ENCODE assay signal across 28 cellular contexts in the genomic region with DNA sequence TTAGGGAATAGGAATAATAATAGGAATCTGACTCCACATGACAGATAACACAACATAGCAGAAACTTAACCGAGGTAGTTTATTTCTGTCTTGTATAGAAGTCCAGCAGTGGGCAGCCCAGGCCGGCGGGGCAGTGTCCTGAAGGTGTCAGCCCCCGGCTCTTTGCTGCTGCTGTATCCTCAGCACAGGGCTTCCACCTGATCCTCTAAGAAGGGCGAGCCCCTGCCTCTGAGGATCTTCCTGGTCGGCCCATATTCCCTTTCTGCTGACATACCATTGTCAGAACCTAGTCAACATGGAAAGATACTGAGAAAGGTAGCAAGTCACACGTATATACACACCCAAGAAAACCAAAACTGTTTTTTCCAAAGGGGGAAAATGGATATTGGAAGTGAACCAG. TPM values are rescaled to one million over a fixed set of nuclear protein-coding genes. Genes with fewer than 3 reads are reported as not detected.
DNase-seq lines count a peak whose midpoint lies in the region; ATAC-seq and TF ChIP-seq lines count a peak whose summit lies in the region.
"Had no signal": no experiment of that assay in that cellular context is flagged by ENCODE, and none has a peak within 500 bp of the region (broad histone marks: within the 10 kb centered on the region; RNA-seq: fewer than 3 reads in every experiment).

No MANE protein-coding gene starts in this region.

- POLR2A ChIA-PET in CD8-positive, alpha-beta T cell (lab: Charles Lee) = interaction anchor here (4.8 kb wide), 1 partner anchor 18 kb away, joined by 51 read pairs; no protein-coding TSS in a partner anchor

- no peaks in the 10 kb centered on the region for H3K9me3 ChIP-seq in CD8-positive, alpha-beta T cell (ENCODE audit: low read length)
- no peaks in the 10 kb centered on the region for H3K9me3 ChIP-seq in WERI-Rb-1 (ENCODE audit: severe bottlenecking)
- H3K9me3 ChIP-seq in right atrium auricular region = no peaks in the 10 kb centered on the region
- H3K9me3 ChIP-seq: mucosa of descending colon, neutrophil, suprapubic skin, uterus had no signal

- intact Hi-C loops in CD8-positive, alpha-beta T cell (cut with DNase I, micrococcal nuclease) = no loop called here

- no peaks in the 10 kb centered on the region for H3K36me3 ChIP-seq in CD8-positive, alpha-beta T cell (ENCODE audit: insufficient read depth, low read length)
- H3K36me3 ChIP-seq in WERI-Rb-1 (peaks cover 15% of the 10 kb centered on the region), right atrium auricular region (no peaks in the 10 kb centered on the region)
- H3K36me3 ChIP-seq: brain microvascular endothelial cell, uterus had no signal

- H3K9me3 Mint-ChIP-seq in CD8-positive, alpha-beta T cell = no peaks in the 10 kb centered on the region
- H3K9me3 Mint-ChIP-seq: activated CD4-positive, alpha-beta T cell treated with anti-CD3 and anti-CD28 coated beads, Interleukin-2, amount 10 ng/mL, durations not matched to agents 24 days and 14 days had no signal

- no peak overlapping the region for H3K4me3 ChIP-seq in CD8-positive, alpha-beta T cell (ENCODE audit: low read depth, low read length)
- H3K4me3 ChIP-seq in WERI-Rb-1 (ENCODE audit: low read depth, low read length) (no peak overlapping the region), right atrium auricular region (no peak overlapping the region)
- H3K4me3 ChIP-seq: mucosa of descending colon, suprapubic skin, uterus had no signal

- no peak for TF ChIP-seq CTCF in CD8-positive, alpha-beta T cell (IDR thresholded peaks at IDR 0.05)
- TF ChIP-seq CTCF in WERI-Rb-1 (IDR thresholded peaks at IDR 0.05; ENCODE audit: low read depth, low read length) (no peak), right atrium auricular region (IDR thresholded peaks at IDR 0.05) (no peak)

- peak overlapping the region; percentile 99 for H3K27ac Mint-ChIP-seq in CD8-positive, alpha-beta T cell
- H3K27ac Mint-ChIP-seq: activated CD4-positive, alpha-beta T cell treated with anti-CD3 and anti-CD28 coated beads, Interleukin-2, amount 10 ng/mL, durations not matched to agents 24 days and 14 days had no signal

- H3K4me1 ChIP-seq in CD8-positive, alpha-beta T cell (ENCODE audit: insufficient read depth, low read length) = peaks cover 87% of the 10 kb centered on the region
- H3K4me1 ChIP-seq in right atrium auricular region = peaks cover 0 to 9% of the 10 kb centered on the region in 2 donors
- H3K4me1 ChIP-seq: suprapubic skin, uterus had no signal

- peak; percentile 41 for DNase-seq in NCI-H82 (lab: John Stamatoyannopoulos, UW)
- DNase-seq in NCI-H82 treated with DMSO at 0.1 percent for 48 hours (lab: John Stamatoyannopoulos, UW; ENCODE audit: unreplicated experiment) = no peak
- peak in 1 of 7 experiments; percentile 8 for DNase-seq in CD8-positive, alpha-beta T cell
- peak; percentile 46 for DNase-seq in WERI-Rb-1
- peak; percentile 52 for DNase-seq in right atrium auricular region (ENCODE audit: low spot score)
- no peak for DNase-seq in stimulated activated CD4-positive, alpha-beta T cell treated with anti-CD3 and anti-CD28 coated beads, Interleukin-4, amount 100 ng/mL, for 24 hours
- DNase-seq in NCI-H1417 treated with DMSO at 0.1 percent for 48 hours (lab: John Stamatoyannopoulos, UW) = no peak
- DNase-seq: activated CD4-positive, alpha-beta T cell treated with anti-CD3 and anti-CD28 coated beads, Interleukin-2, amount 10 ng/mL, durations not matched to agents 24 days and 14 days; brain microvascular endothelial cell; Calu3; cortex of kidney; EL; IMR-90; mucosa of descending colon; NCI-H1417; NCI-H524 treated with DMSO at 0.1 percent for 48 hours; retina; SHP77; stimulated activated CD4-positive, alpha-beta T cell treated with anti-CD3 and anti-CD28 coated beads, Interleukin-12 subunit alpha, Interleukin-12 subunit beta, amount 100 ng/mL, for 4 hours; stimulated activated CD8-positive, alpha-beta memory T cell treated with anti-CD3 and anti-CD28 coated beads, Interleukin-4, amount 100 ng/mL, for 48 hours; uterus had no signal

- ATAC-seq in CD8-positive, alpha-beta T cell = no peak
- ATAC-seq in GM21447 (IDR thresholded peaks at IDR 0.05; ENCODE audit: unreplicated experiment) = no peak
- ATAC-seq: mucosa of descending colon had no signal

- no peaks in the 10 kb centered on the region for H3K27me3 ChIP-seq in CD8-positive, alpha-beta T cell (ENCODE audit: insufficient read depth, low read length)
- H3K27me3 ChIP-seq in WERI-Rb-1 (ENCODE audit: insufficient read depth, low read depth, severe bottlenecking) = no peaks in the 10 kb centered on the region
- no peaks in the 10 kb centered on the region for H3K27me3 ChIP-seq in right atrium auricular region
- H3K27me3 ChIP-seq: brain microvascular endothelial cell, neutrophil, suprapubic skin, uterus had no signal

- no peak overlapping the region for H3K4me3 Mint-ChIP-seq in CD8-positive, alpha-beta T cell
- H3K4me3 Mint-ChIP-seq: activated CD4-positive, alpha-beta T cell treated with anti-CD3 and anti-CD28 coated beads, Interleukin-2, amount 10 ng/mL, durations not matched to agents 24 days and 14 days had no signal

- no peaks in the 10 kb centered on the region for H3K27me3 Mint-ChIP-seq in CD8-positive, alpha-beta T cell (ENCODE audit: low read depth)
- H3K27me3 Mint-ChIP-seq: activated CD4-positive, alpha-beta T cell treated with anti-CD3 and anti-CD28 coated beads, Interleukin-2, amount 10 ng/mL, durations not matched to agents 24 days and 14 days had no signal

- peak overlapping the region; percentile 17 for H3K27ac ChIP-seq in CD8-positive, alpha-beta T cell (ENCODE audit: low read depth, low read length)
- H3K27ac ChIP-seq in WERI-Rb-1 (no peak overlapping the region), right atrium auricular region (peak overlapping the region in 1 of 2 donors; percentile 14)
- H3K27ac ChIP-seq: 22Rv1, brain microvascular endothelial cell, HL-60, neutrophil, suprapubic skin, uterus had no signal

- CTCF ChIA-PET in CD8-positive, alpha-beta T cell (lab: Charles Lee) = interaction anchor here (1.0 kb wide), 1 partner anchor 187 kb away, joined by 3 read pairs; no protein-coding TSS in a partner anchor

- H3K4me1 Mint-ChIP-seq in CD8-positive, alpha-beta T cell (ENCODE audit: low read depth) = peaks cover 91% of the 10 kb centered on the region

- H3K36me3 Mint-ChIP-seq in CD8-positive, alpha-beta T cell = peaks cover 49% of the 10 kb centered on the region

RNA-seq across cellular contexts. Expression of gene GPR183, which starts 56.2 kb away (rescaled TPM):
- total RNA-seq in CD8-positive, alpha-beta T cell = 10 to 100 TPM; 80.2 to 85.5 TPM
- 10 to 100 TPM in 1 of 2 donors, 1 to 10 TPM in 1; 7.6 to 13.3 TPM for total RNA-seq in right atrium auricular region
- total RNA-seq: Calu3, MCF 10A, OCI-LY7 had no signal

Comparison
In these comparisons a context has a peak if more than half of its experiments do, and no peak if none do; other contexts are left out.
1. DNase-seq: peak in NCI-H82 (single experiment), WERI-Rb-1 (single experiment) and right atrium auricular region (single experiment); none in NCI-H82 treated with DMSO at 0.1 percent for 48 hours (single experiment), stimulated activated CD4-positive, alpha-beta T cell treated with anti-CD3 and anti-CD28 coated beads, Interleukin-4, amount 100 ng/mL, for 24 hours (single experiment) and NCI-H1417 treated with DMSO at 0.1 percent for 48 hours (single experiment).
2. RNA of gene GPR183, which starts 56.2 kb away (total RNA-seq): 80.2 to 85.5 TPM in CD8-positive, alpha-beta T cell; 7.6 to 13.3 TPM in right atrium auricular region; every median in the first group is over 4 times any median in the second.